ENCODE assay signal across 1 cellular context in genomic region chr1:56028244-56028643, GRCh38.
TF ChIP-seq lines count a peak whose summit lies in the region.

No MANE protein-coding gene starts in this region.

TF ChIP-seq in GM12878, 131 proteins besides CTCF, POLR2A, EP300 and RAD21 (continued from another document and continues in another):
- TF ChIP-seq BCLAF1 (IDR thresholded peaks at IDR 0.05) (no peak), SUZ12 (IDR thresholded peaks at IDR 0.05; ENCODE audit: unreplicated experiment) (no peak), IKZF1 (conservative IDR thresholded peaks at IDR 0.05) (peak; percentile 85), GABPA (IDR thresholded peaks at IDR 0.05; ENCODE audit: low read depth) (no peak), DPF2 (IDR thresholded peaks at IDR 0.05) (peak; percentile 76; the same call in 1 of the 2 replicates), MYC (IDR thresholded peaks at IDR 0.05; ENCODE audit: insufficient read depth, insufficient read length, insufficient replicate concordance, low read length, severe bottlenecking) (no peak), CHD2 (IDR thresholded peaks at IDR 0.05; ENCODE audit: borderline replicate concordance, low read depth, low read length) (no peak), MEF2B (IDR thresholded peaks at IDR 0.05; ENCODE audit: partially characterized antibody, poor library complexity, severe bottlenecking) (no peak), HDAC6 (IDR thresholded peaks at IDR 0.05; ENCODE audit: unreplicated experiment) (no peak), ZNF217 (IDR thresholded peaks at IDR 0.05) (no peak), MTA3 (IDR thresholded peaks at IDR 0.05; ENCODE audit: borderline replicate concordance, low read length) (no peak), STAT3 (IDR thresholded peaks at IDR 0.05; ENCODE audit: low read depth, low read length) (no peak), RAD51 (IDR thresholded peaks at IDR 0.05) (no peak), USF2 (IDR thresholded peaks at IDR 0.05; ENCODE audit: borderline replicate concordance, low read depth, low read length) (no peak), NR2F1 (conservative IDR thresholded peaks at IDR 0.05) (peak; percentile 88), ZBED1 (IDR thresholded peaks at IDR 0.05; ENCODE audit: borderline replicate concordance) (no peak), ZNF622 (IDR thresholded peaks at IDR 0.05) (no peak), IKZF2 (IDR thresholded peaks at IDR 0.05) (peak; percentile 86), NFYA (IDR thresholded peaks at IDR 0.05; ENCODE audit: borderline replicate concordance, low read depth, low read length) (no peak), KAT2A (conservative IDR thresholded peaks at IDR 0.05; ENCODE audit: control insufficient read depth, low read depth, low read length) (no peak), CHD1 (IDR thresholded peaks at IDR 0.05; ENCODE audit: low read depth, low read length) (no peak), EED (IDR thresholded peaks at IDR 0.05; ENCODE audit: low read depth) (peak; percentile 81; the same call in 1 of the 2 replicates), EZH2 (IDR thresholded peaks at IDR 0.05; ENCODE audit: borderline replicate concordance, control insufficient read depth, low read depth, low read length) (no peak)
- TF ChIP-seq, protein P1, sequence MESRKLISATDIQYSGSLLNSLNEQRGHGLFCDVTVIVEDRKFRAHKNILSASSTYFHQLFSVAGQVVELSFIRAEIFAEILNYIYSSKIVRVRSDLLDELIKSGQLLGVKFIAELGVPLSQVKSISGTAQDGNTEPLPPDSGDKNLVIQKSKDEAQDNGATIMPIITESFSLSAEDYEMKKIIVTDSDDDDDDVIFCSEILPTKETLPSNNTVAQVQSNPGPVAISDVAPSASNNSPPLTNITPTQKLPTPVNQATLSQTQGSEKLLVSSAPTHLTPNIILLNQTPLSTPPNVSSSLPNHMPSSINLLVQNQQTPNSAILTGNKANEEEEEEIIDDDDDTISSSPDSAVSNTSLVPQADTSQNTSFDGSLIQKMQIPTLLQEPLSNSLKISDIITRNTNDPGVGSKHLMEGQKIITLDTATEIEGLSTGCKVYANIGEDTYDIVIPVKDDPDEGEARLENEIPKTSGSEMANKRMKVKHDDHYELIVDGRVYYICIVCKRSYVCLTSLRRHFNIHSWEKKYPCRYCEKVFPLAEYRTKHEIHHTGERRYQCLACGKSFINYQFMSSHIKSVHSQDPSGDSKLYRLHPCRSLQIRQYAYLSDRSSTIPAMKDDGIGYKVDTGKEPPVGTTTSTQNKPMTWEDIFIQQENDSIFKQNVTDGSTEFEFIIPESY (IDR thresholded peaks at IDR 0.05), result no peak
- TF ChIP-seq, protein P2, sequence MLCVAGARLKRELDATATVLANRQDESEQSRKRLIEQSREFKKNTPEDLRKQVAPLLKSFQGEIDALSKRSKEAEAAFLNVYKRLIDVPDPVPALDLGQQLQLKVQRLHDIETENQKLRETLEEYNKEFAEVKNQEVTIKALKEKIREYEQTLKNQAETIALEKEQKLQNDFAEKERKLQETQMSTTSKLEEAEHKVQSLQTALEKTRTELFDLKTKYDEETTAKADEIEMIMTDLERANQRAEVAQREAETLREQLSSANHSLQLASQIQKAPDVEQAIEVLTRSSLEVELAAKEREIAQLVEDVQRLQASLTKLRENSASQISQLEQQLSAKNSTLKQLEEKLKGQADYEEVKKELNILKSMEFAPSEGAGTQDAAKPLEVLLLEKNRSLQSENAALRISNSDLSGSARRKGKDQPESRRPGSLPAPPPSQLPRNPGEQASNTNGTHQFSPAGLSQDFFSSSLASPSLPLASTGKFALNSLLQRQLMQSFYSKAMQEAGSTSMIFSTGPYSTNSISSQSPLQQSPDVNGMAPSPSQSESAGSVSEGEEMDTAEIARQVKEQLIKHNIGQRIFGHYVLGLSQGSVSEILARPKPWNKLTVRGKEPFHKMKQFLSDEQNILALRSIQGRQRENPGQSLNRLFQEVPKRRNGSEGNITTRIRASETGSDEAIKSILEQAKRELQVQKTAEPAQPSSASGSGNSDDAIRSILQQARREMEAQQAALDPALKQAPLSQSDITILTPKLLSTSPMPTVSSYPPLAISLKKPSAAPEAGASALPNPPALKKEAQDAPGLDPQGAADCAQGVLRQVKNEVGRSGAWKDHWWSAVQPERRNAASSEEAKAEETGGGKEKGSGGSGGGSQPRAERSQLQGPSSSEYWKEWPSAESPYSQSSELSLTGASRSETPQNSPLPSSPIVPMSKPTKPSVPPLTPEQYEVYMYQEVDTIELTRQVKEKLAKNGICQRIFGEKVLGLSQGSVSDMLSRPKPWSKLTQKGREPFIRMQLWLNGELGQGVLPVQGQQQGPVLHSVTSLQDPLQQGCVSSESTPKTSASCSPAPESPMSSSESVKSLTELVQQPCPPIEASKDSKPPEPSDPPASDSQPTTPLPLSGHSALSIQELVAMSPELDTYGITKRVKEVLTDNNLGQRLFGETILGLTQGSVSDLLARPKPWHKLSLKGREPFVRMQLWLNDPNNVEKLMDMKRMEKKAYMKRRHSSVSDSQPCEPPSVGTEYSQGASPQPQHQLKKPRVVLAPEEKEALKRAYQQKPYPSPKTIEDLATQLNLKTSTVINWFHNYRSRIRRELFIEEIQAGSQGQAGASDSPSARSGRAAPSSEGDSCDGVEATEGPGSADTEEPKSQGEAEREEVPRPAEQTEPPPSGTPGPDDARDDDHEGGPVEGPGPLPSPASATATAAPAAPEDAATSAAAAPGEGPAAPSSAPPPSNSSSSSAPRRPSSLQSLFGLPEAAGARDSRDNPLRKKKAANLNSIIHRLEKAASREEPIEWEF (IDR thresholded peaks at IDR 0.05; ENCODE audit: insufficient replicate concordance, low read depth, low read length), result no peak
- TF ChIP-seq, protein P3, sequence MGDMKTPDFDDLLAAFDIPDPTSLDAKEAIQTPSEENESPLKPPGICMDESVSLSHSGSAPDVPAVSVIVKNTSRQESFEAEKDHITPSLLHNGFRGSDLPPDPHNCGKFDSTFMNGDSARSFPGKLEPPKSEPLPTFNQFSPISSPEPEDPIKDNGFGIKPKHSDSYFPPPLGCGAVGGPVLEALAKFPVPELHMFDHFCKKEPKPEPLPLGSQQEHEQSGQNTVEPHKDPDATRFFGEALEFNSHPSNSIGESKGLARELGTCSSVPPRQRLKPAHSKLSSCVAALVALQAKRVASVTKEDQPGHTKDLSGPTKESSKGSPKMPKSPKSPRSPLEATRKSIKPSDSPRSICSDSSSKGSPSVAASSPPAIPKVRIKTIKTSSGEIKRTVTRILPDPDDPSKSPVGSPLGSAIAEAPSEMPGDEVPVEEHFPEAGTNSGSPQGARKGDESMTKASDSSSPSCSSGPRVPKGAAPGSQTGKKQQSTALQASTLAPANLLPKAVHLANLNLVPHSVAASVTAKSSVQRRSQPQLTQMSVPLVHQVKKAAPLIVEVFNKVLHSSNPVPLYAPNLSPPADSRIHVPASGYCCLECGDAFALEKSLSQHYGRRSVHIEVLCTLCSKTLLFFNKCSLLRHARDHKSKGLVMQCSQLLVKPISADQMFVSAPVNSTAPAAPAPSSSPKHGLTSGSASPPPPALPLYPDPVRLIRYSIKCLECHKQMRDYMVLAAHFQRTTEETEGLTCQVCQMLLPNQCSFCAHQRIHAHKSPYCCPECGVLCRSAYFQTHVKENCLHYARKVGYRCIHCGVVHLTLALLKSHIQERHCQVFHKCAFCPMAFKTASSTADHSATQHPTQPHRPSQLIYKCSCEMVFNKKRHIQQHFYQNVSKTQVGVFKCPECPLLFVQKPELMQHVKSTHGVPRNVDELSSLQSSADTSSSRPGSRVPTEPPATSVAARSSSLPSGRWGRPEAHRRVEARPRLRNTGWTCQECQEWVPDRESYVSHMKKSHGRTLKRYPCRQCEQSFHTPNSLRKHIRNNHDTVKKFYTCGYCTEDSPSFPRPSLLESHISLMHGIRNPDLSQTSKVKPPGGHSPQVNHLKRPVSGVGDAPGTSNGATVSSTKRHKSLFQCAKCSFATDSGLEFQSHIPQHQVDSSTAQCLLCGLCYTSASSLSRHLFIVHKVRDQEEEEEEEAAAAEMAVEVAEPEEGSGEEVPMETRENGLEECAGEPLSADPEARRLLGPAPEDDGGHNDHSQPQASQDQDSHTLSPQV (IDR thresholded peaks at IDR 0.05), result no peak
- TF ChIP-seq, protein P4, sequence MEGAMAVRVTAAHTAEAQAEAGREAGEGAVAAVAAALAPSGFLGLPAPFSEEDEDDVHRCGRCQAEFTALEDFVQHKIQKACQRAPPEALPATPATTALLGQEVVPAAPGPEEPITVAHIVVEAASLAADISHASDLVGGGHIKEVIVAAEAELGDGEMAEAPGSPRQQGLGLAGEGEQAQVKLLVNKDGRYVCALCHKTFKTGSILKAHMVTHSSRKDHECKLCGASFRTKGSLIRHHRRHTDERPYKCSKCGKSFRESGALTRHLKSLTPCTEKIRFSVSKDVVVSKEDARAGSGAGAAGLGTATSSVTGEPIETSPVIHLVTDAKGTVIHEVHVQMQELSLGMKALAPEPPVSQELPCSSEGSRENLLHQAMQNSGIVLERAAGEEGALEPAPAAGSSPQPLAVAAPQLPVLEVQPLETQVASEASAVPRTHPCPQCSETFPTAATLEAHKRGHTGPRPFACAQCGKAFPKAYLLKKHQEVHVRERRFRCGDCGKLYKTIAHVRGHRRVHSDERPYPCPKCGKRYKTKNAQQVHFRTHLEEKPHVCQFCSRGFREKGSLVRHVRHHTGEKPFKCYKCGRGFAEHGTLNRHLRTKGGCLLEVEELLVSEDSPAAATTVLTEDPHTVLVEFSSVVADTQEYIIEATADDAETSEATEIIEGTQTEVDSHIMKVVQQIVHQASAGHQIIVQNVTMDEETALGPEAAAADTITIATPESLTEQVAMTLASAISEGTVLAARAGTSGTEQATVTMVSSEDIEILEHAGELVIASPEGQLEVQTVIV (IDR thresholded peaks at IDR 0.05; ENCODE audit: borderline replicate concordance, partially characterized antibody), result no peak
- TF ChIP-seq, protein P5, sequence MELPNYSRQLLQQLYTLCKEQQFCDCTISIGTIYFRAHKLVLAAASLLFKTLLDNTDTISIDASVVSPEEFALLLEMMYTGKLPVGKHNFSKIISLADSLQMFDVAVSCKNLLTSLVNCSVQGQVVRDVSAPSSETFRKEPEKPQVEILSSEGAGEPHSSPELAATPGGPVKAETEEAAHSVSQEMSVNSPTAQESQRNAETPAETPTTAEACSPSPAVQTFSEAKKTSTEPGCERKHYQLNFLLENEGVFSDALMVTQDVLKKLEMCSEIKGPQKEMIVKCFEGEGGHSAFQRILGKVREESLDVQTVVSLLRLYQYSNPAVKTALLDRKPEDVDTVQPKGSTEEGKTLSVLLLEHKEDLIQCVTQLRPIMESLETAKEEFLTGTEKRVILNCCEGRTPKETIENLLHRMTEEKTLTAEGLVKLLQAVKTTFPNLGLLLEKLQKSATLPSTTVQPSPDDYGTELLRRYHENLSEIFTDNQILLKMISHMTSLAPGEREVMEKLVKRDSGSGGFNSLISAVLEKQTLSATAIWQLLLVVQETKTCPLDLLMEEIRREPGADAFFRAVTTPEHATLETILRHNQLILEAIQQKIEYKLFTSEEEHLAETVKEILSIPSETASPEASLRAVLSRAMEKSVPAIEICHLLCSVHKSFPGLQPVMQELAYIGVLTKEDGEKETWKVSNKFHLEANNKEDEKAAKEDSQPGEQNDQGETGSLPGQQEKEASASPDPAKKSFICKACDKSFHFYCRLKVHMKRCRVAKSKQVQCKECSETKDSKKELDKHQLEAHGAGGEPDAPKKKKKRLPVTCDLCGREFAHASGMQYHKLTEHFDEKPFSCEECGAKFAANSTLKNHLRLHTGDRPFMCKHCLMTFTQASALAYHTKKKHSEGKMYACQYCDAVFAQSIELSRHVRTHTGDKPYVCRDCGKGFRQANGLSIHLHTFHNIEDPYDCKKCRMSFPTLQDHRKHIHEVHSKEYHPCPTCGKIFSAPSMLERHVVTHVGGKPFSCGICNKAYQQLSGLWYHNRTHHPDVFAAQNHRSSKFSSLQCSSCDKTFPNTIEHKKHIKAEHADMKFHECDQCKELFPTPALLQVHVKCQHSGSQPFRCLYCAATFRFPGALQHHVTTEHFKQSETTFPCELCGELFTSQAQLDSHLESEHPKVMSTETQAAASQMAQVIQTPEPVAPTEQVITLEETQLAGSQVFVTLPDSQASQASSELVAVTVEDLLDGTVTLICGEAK (IDR thresholded peaks at IDR 0.05; ENCODE audit: borderline replicate concordance), result no peak
- TF ChIP-seq, protein P6, sequence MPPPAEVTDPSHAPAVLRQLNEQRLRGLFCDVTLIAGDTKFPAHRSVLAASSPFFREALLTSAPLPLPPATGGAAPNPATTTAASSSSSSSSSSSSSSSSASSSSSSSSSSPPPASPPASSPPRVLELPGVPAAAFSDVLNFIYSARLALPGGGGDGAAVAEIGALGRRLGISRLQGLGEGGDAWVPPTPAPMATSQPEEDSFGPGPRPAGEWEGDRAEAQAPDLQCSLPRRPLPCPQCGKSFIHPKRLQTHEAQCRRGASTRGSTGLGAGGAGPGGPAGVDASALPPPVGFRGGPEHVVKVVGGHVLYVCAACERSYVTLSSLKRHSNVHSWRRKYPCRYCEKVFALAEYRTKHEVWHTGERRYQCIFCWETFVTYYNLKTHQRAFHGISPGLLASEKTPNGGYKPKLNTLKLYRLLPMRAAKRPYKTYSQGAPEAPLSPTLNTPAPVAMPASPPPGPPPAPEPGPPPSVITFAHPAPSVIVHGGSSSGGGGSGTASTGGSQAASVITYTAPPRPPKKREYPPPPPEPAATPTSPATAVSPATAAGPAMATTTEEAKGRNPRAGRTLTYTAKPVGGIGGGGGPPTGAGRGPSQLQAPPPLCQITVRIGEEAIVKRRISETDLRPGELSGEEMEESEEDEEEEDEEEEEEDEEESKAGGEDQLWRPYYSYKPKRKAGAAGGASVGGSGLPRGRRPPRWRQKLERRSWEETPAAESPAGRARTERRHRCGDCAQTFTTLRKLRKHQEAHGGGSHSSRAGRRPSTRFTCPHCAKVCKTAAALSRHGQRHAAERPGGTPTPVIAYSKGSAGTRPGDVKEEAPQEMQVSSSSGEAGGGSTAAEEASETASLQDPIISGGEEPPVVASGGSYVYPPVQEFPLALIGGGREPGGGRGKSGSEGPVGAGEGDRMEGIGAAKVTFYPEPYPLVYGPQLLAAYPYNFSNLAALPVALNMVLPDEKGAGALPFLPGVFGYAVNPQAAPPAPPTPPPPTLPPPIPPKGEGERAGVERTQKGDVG (CRISPR knock-in tag; IDR thresholded peaks at IDR 0.05), result no peak
